In genomic region chr5:38438757-38439156, GRCh38 we compare ENCODE assay signal across 33 cellular contexts.
DNase-seq lines count a peak whose midpoint lies in the region; ATAC-seq, FAIRE-seq and TF ChIP-seq lines count a peak whose summit lies in the region.
"Had no signal": no experiment of that assay in that cellular context is flagged by ENCODE, and none has a peak within 500 bp of the region (broad histone marks: within the 10 kb centered on the region; RNA-seq: fewer than 3 reads in every experiment).

No MANE protein-coding gene starts in this region.

- no peaks in the 10 kb centered on the region for H3K9me1 ChIP-seq in K562 (ENCODE audit: control insufficient read depth, insufficient read depth, low read length)

- no peaks in the 10 kb centered on the region for H3K36me3 ChIP-seq in HEK293 (ENCODE audit: control insufficient read depth in 2 of 2, insufficient read depth in 1 of 2, low read length in 2 of 2)
- H3K36me3 ChIP-seq in K562 (ENCODE audit: control insufficient read depth, insufficient read depth, low read length), result no peaks in the 10 kb centered on the region
- H3K36me3 ChIP-seq in osteoblast (ENCODE audit: insufficient read depth, low read length), result no peaks in the 10 kb centered on the region
- H3K36me3 ChIP-seq: BE2C; BLaER1; BLaER1 treated with 17β-estradiol and CSF1 and Interleukin-3, amounts not matched to agents 10 nM and 100 nM had no signal

- no peak for TF ChIP-seq POLR2A in K562 (conservative IDR thresholded peaks at IDR 0.05)

- no peak overlapping the region for H2AFZ ChIP-seq in K562 (ENCODE audit: low read depth, low read length)
- H2AFZ ChIP-seq in osteoblast (ENCODE audit: low read length), result no peak overlapping the region

- no peak for TF ChIP-seq EP300 in K562 (IDR thresholded peaks at IDR 0.05; ENCODE audit: low read length)

- no peak for FAIRE-seq in K562 (lab: Jason Lieb, UNC)
- FAIRE-seq: A204.1, A549, D721Med had no signal

- H3K27me3 ChIP-seq in K562 (ENCODE audit: control insufficient read depth in 2 of 2, insufficient read depth in 2 of 2, low read length in 2 of 2), result peaks cover 25 to 32% of the 10 kb centered on the region in 2 experiments
- H3K27me3 ChIP-seq in osteoblast (ENCODE audit: insufficient read depth, low read length), result no peaks in the 10 kb centered on the region
- H3K27me3 ChIP-seq: BE2C, BLaER1 had no signal

- BruUV-seq in K562 (replicated peaks; lab: Mats Ljungman, UMichigan), result no TSS peak

- H3K4me2 ChIP-seq in K562 (ENCODE audit: insufficient read depth, low read length) (no peak overlapping the region), osteoblast (ENCODE audit: insufficient read depth, low read length) (no peak overlapping the region)
- H3K4me2 ChIP-seq: A549; BLaER1; BLaER1 treated with 17β-estradiol and CSF1 and Interleukin-3, amounts not matched to agents 10 nM and 100 nM had no signal

- H3K79me2 ChIP-seq in K562 (ENCODE audit: control insufficient read depth, insufficient read depth, low read length) (no peaks in the 10 kb centered on the region), osteoblast (ENCODE audit: insufficient read depth, low read length) (no peaks in the 10 kb centered on the region)

- H3K27ac ChIP-seq in HEK293 (ENCODE audit: extremely low read depth, low read depth, low read length) (no peak overlapping the region), K562 (ENCODE audit: extremely low read depth, low read depth, low read length) (no peak overlapping the region), osteoblast (ENCODE audit: low read depth, low read length) (no peak overlapping the region)
- H3K27ac ChIP-seq: 22Rv1; A549; BLaER1; BLaER1 treated with 17β-estradiol and CSF1 and Interleukin-3, amounts not matched to agents 10 nM and 100 nM; C4-2B had no signal

- TF ChIP-seq CTCF in HEK293 (tag by site-specific recombination; IDR thresholded peaks at IDR 0.05) (no peak), K562 (IDR thresholded peaks at IDR 0.05 in 2 of 3, conservative IDR thresholded peaks at IDR 0.05 in 1 of 3; ENCODE audit: insufficient read depth in 2 of 3, low read depth in 1 of 3, low read length in 3 of 3) (no peak), osteoblast (IDR thresholded peaks at IDR 0.05; ENCODE audit: extremely low read depth, low read depth, low read length) (no peak)

- POLR2A ChIA-PET in HEK293 (lab: Yijun Ruan, JAX) (no interaction called here), K562 (lab: Yijun Ruan, JAX) (no interaction called here)

- WGBS in K562 (ENCODE audit: insufficient coverage, low coverage, missing lambda C conversion rate), result 0% methylated on average over 1 of the region's 1 CpG

- DNase-seq in K562 (ENCODE audit: extremely low read depth in 1 of 4, low spot score in 3 of 4) (no peak), osteoblast (ENCODE audit: insufficient read length, low spot score, missing footprints) (peak; percentile 26), T-helper 2 cell (no peak), dermis blood vessel endothelial cell (no peak)
- DNase-seq in activated CD4-positive, alpha-beta T cell treated with anti-CD3 and anti-CD28 coated beads, Interleukin-2, amount 50 U/mL, for 48 hours, result no peak
- DNase-seq: 8988T; ACHN; AML-193; BE2C; C1 segment of cervical spinal cord; Caco-2; Calu3; CD4-positive, alpha-beta memory T cell; CD4-positive, alpha-beta T cell; CD4-positive, CD25-positive, alpha-beta regulatory T cell; CD8-positive, alpha-beta memory T cell; CD8-positive, alpha-beta T cell; COR-L47; DMS 273 treated with DMSO at 0.1 percent for 48 hours; DMS153; DMS53; DMS79; DMS79 treated with DMSO at 0.1 percent for 48 hours; DND-41; EL had no signal

- H3K9me3 ChIP-seq in HEK293 (ENCODE audit: control insufficient read depth, insufficient read depth, low read depth, low read length), result no peaks in the 10 kb centered on the region
- no peaks in the 10 kb centered on the region for H3K9me3 ChIP-seq in K562 (replicated peaks; ENCODE audit: control insufficient read depth, insufficient read depth, low read depth, low read length)
- H3K9me3 ChIP-seq in osteoblast (ENCODE audit: low read depth, low read length), result no peaks in the 10 kb centered on the region
- H3K9me3 ChIP-seq: A549, BE2C, BLaER1, Caco-2 had no signal

- no peak overlapping the region for H3K9ac ChIP-seq in K562 (ENCODE audit: insufficient read depth in 1 of 2, low read depth in 2 of 2, low read length in 2 of 2)
- H3K9ac ChIP-seq: BLaER1; BLaER1 treated with 17β-estradiol and CSF1 and Interleukin-3, amounts not matched to agents 10 nM and 100 nM had no signal

- in situ Hi-C loops in K562 (cut with MboI), result loop anchor here (5.0 kb wide), 2 partner anchors 224 to 369 kb away; no protein-coding TSS in a partner anchor

- no peak for TF ChIP-seq RAD21 in K562 (CRISPR knock-in tag; conservative IDR thresholded peaks at IDR 0.05 in 1 of 2, IDR thresholded peaks at IDR 0.05 in 1 of 2)

- H3K4me3 ChIP-seq in HEK293 (ENCODE audit: low read depth, low read length) (no peak overlapping the region), K562 (no peak overlapping the region), osteoblast (ENCODE audit: insufficient read depth, low read length) (no peak overlapping the region)
- H3K4me3 ChIP-seq: A549; BLaER1; BLaER1 treated with 17β-estradiol and CSF1 and Interleukin-3, amounts not matched to agents 10 nM and 100 nM had no signal

- no peaks in the 10 kb centered on the region for H4K20me1 ChIP-seq in K562 (replicated peaks; ENCODE audit: control insufficient read depth, insufficient read depth, low read length)
- H4K20me1 ChIP-seq in osteoblast (ENCODE audit: insufficient read depth, low read length), result no peaks in the 10 kb centered on the region
- H4K20me1 ChIP-seq: BLaER1 had no signal

- intact Hi-C loops in K562 (cut with micrococcal nuclease), result no loop called here

- CTCF ChIA-PET in HEK293 (lab: Yijun Ruan, JAX), result interaction anchor here (1.4 kb wide), 1 partner anchor 56 kb away, joined by 4 read pairs; no protein-coding TSS in a partner anchor
- CTCF ChIA-PET in K562 (lab: Yijun Ruan, JAX; ENCODE audit: low intra/inter-chr PET ratio), result no interaction called here

- ATAC-seq in K562, result no peak
- ATAC-seq: A549; CD8-positive, alpha-beta T cell had no signal

- no peaks in the 10 kb centered on the region for H3K4me1 ChIP-seq in HEK293 (ENCODE audit: control insufficient read depth, insufficient read depth, low read length)
- H3K4me1 ChIP-seq in K562 (replicated peaks in 1 of 2; ENCODE audit: control insufficient read depth in 2 of 2, insufficient read depth in 2 of 2, low read length in 2 of 2), result no peaks in the 10 kb centered on the region
- peaks cover 24% of the 10 kb centered on the region for H3K4me1 ChIP-seq in osteoblast (ENCODE audit: insufficient read depth, low read length)
- H3K4me1 ChIP-seq: Caco-2 had no signal

TF ChIP-seq in HEK293, 187 proteins besides CTCF, POLR2A, EP300 and RAD21:
- TF ChIP-seq ZFP69B (tag by site-specific recombination; IDR thresholded peaks at IDR 0.05) (no peak), ZNF133 (tag by site-specific recombination; IDR thresholded peaks at IDR 0.05) (peak; percentile 84)

TF ChIP-seq in K562, 482 proteins besides CTCF, POLR2A, EP300 and RAD21:
- TF ChIP-seq EWSR1 (IDR thresholded peaks at IDR 0.05; ENCODE audit: borderline replicate concordance, low read depth, partially characterized antibody) (no peak), RBM25 (IDR thresholded peaks at IDR 0.05; ENCODE audit: low read depth, low read length, severe bottlenecking) (peak; percentile 54), ZNF184 (CRISPR knock-in tag; IDR thresholded peaks at IDR 0.05) (no peak)
- TF ChIP-seq, protein P1, sequence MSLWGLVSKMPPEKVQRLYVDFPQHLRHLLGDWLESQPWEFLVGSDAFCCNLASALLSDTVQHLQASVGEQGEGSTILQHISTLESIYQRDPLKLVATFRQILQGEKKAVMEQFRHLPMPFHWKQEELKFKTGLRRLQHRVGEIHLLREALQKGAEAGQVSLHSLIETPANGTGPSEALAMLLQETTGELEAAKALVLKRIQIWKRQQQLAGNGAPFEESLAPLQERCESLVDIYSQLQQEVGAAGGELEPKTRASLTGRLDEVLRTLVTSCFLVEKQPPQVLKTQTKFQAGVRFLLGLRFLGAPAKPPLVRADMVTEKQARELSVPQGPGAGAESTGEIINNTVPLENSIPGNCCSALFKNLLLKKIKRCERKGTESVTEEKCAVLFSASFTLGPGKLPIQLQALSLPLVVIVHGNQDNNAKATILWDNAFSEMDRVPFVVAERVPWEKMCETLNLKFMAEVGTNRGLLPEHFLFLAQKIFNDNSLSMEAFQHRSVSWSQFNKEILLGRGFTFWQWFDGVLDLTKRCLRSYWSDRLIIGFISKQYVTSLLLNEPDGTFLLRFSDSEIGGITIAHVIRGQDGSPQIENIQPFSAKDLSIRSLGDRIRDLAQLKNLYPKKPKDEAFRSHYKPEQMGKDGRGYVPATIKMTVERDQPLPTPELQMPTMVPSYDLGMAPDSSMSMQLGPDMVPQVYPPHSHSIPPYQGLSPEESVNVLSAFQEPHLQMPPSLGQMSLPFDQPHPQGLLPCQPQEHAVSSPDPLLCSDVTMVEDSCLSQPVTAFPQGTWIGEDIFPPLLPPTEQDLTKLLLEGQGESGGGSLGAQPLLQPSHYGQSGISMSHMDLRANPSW (CRISPR knock-in tag; IDR thresholded peaks at IDR 0.05), result no peak

Comparison
In these comparisons a context has a peak if more than half of its experiments do, and no peak if none do; other contexts are left out.
1. Of the 44 proteins assayed by ChIP-seq in both K562 and HEK293: peak only in K562: none; only in HEK293: ZNF133; in both: none; in neither: 43.